Comparison of ENCODE assay signal across 14 cellular contexts in genomic region chr15:38941399-38941953, GRCh38.
DNase-seq lines count a peak whose midpoint lies in the region; ATAC-seq and TF ChIP-seq lines count a peak whose summit lies in the region.
"Had no signal": no experiment of that assay in that cellular context is flagged by ENCODE, and none has a peak within 500 bp of the region (broad histone marks: within the 10 kb centered on the region; RNA-seq: fewer than 3 reads in every experiment).

No MANE protein-coding gene starts in this region.

- peak overlapping the region in 1 of 2 experiments; percentile 75; a peak in 2 of 4 replicates for H3K27ac ChIP-seq in SK-N-SH (ENCODE audit: low read depth in 2 of 2, low read length in 1 of 2)
- H3K27ac ChIP-seq in smooth muscle cell (ENCODE audit: low read depth): no peak overlapping the region
- no peak overlapping the region for H3K27ac ChIP-seq in A673 (ENCODE audit: low read depth, low read length, poor library complexity, severe bottlenecking)

- intact Hi-C loops in A673 (cut with micrococcal nuclease; ENCODE audit: unreplicated experiment): no loop called here

- TF ChIP-seq EP300 in SK-N-SH (IDR thresholded peaks at IDR 0.05; ENCODE audit: borderline replicate concordance in 1 of 2, low read depth in 1 of 2, low read length in 1 of 2): peak; percentile 26 to 57; a peak in 2 of 4 replicates

- H3K27me3 ChIP-seq in SK-N-SH (ENCODE audit: insufficient read depth) (no peaks in the 10 kb centered on the region), smooth muscle cell (ENCODE audit: low read depth) (no peaks in the 10 kb centered on the region), A673 (replicated peaks; ENCODE audit: insufficient read depth, low read depth, low read length, poor library complexity) (no peaks in the 10 kb centered on the region)

- H3K4me2 ChIP-seq in SK-N-SH (no peak overlapping the region), smooth muscle cell (peak overlapping the region; percentile 11)

- H2AFZ ChIP-seq in SK-N-SH (ENCODE audit: low read depth): no peak overlapping the region
- H2AFZ ChIP-seq in smooth muscle cell (ENCODE audit: low read depth): no peak overlapping the region

- H3F3A ChIP-seq in SK-N-SH (replicated peaks; ENCODE audit: insufficient read depth) (no peaks in the 10 kb centered on the region), smooth muscle cell (ENCODE audit: low read depth) (no peaks in the 10 kb centered on the region)

- H3K4me1 ChIP-seq in SK-N-SH (ENCODE audit: control insufficient read depth in 1 of 2, insufficient read depth in 2 of 2, low read depth in 1 of 2, low read length in 1 of 2) (peaks cover 8 to 20% of the 10 kb centered on the region in 2 experiments; a peak in 3 of 4 replicates), smooth muscle cell (ENCODE audit: low read depth) (no peaks in the 10 kb centered on the region), A673 (ENCODE audit: insufficient read depth, low read length, poor library complexity, severe bottlenecking) (no peaks in the 10 kb centered on the region)

- POLR2A ChIA-PET in SK-N-SH (lab: Yijun Ruan, JAX): no interaction called here
- POLR2A ChIA-PET in A673 (lab: Charles Lee; ENCODE audit: low non-redundant PET): no interaction called here

- H3K79me2 ChIP-seq in SK-N-SH (ENCODE audit: insufficient read depth): no peaks in the 10 kb centered on the region
- H3K79me2 ChIP-seq in smooth muscle cell (ENCODE audit: low read depth): no peaks in the 10 kb centered on the region

- H3K9me2 ChIP-seq in SK-N-SH: no peaks in the 10 kb centered on the region

- H3K4me3 ChIP-seq in SK-N-SH (ENCODE audit: low read depth in 2 of 2, low read length in 1 of 2) (no peak overlapping the region), smooth muscle cell (no peak overlapping the region), A673 (ENCODE audit: low read depth, low read length, poor library complexity, severe bottlenecking) (no peak overlapping the region)

- DNase-seq in SHP77 (lab: John Stamatoyannopoulos, UW) (peak; percentile 3 to 44), SHP77 treated with DMSO at 0.1 percent for 48 hours (lab: John Stamatoyannopoulos, UW) (no peak), SK-N-SH (peak; percentile 41), glomerular visceral epithelial cell (ENCODE audit: extremely low spot score) (peak; percentile 77), smooth muscle cell (lab: John Stamatoyannopoulos, UW; ENCODE audit: unreplicated experiment) (no peak), A673 (ENCODE audit: low spot score) (no peak)
- no peak for DNase-seq in stimulated activated CD4-positive, alpha-beta T cell treated with anti-CD3 and anti-CD28 coated beads, Interleukin-2, amount 100 ng/mL, for 24 hours
- DNase-seq: activated CD4-positive, alpha-beta T cell treated with anti-CD3 and anti-CD28 coated beads for 48 hours; naive B cell; NCI-H1092 treated with DMSO at 0.1 percent for 48 hours; NCI-H774; stimulated activated CD4-positive, alpha-beta T cell treated with anti-CD3 and anti-CD28 coated beads, Interleukin-12 subunit alpha, Interleukin-12 subunit beta, amount 100 ng/mL, for 4 hours; SW 1271 had no signal

- no TSS peak for BruUV-seq in A673 (replicated peaks; lab: Mats Ljungman, UMichigan)

- H3K9ac ChIP-seq in SK-N-SH (no peak overlapping the region), smooth muscle cell (ENCODE audit: low read depth) (no peak overlapping the region)

- H4K20me1 ChIP-seq in SK-N-SH (ENCODE audit: insufficient read depth): no peaks in the 10 kb centered on the region
- H4K20me1 ChIP-seq in smooth muscle cell (ENCODE audit: low read depth): no peaks in the 10 kb centered on the region

- TF ChIP-seq CTCF in SK-N-SH (IDR thresholded peaks at IDR 0.05) (no peak), smooth muscle cell (IDR thresholded peaks at IDR 0.05; ENCODE audit: borderline replicate concordance, insufficient read depth, poor library complexity, severe bottlenecking) (no peak), A673 (conservative IDR thresholded peaks at IDR 0.05; ENCODE audit: low read depth, low read length) (no peak)

- H3K36me3 ChIP-seq in SK-N-SH (replicated peaks in 1 of 2; ENCODE audit: control insufficient read depth in 1 of 2, insufficient read depth in 2 of 2, low read length in 1 of 2): no peaks in the 10 kb centered on the region
- no peaks in the 10 kb centered on the region for H3K36me3 ChIP-seq in smooth muscle cell (ENCODE audit: low read depth)
- no peaks in the 10 kb centered on the region for H3K36me3 ChIP-seq in A673 (ENCODE audit: insufficient read depth, low read length, poor library complexity, severe bottlenecking)

- H3K9me3 ChIP-seq in SK-N-SH (no peaks in the 10 kb centered on the region), smooth muscle cell (replicated peaks; ENCODE audit: low read depth) (no peaks in the 10 kb centered on the region), A673 (ENCODE audit: low read depth, low read length, poor library complexity, severe bottlenecking) (no peaks in the 10 kb centered on the region)

- CTCF ChIA-PET in SK-N-SH (lab: Yijun Ruan, JAX): interaction anchor here (0.7 to 1.5 kb wide), 3 partner anchors 53 to 639 kb away, joined by 3 to 6 read pairs (median 3); partner anchors contain the start of gene THBS1
- CTCF ChIA-PET in A673 (lab: Charles Lee): no interaction called here

- WGBS in SK-N-SH (ENCODE audit: low lambda C conversion rate): 59% methylated on average over 5 of the region's 6 CpGs
- 28% methylated on average over 6 of the region's 6 CpGs for WGBS in smooth muscle cell (ENCODE audit: low lambda C conversion rate)

- TF ChIP-seq RAD21 in SK-N-SH (IDR thresholded peaks at IDR 0.05; ENCODE audit: low read length): peak; percentile 7; the same call in 1 of the 2 replicates

- no peak for ATAC-seq in GM21737 (IDR thresholded peaks at IDR 0.05; ENCODE audit: unreplicated experiment)

TF ChIP-seq in SK-N-SH, 30 proteins besides CTCF, POLR2A, EP300 and RAD21 (continues in another document):
- TF ChIP-seq NRF1 (IDR thresholded peaks at IDR 0.05; ENCODE audit: low read depth, low read length) (no peak), ELF1 (IDR thresholded peaks at IDR 0.05) (no peak), TCF12 (IDR thresholded peaks at IDR 0.05) (peak; percentile 57), RXRA (IDR thresholded peaks at IDR 0.05; ENCODE audit: borderline replicate concordance, low read depth) (no peak), FOSL2 (IDR thresholded peaks at IDR 0.05; ENCODE audit: borderline replicate concordance, low read depth) (peak; percentile 14; the same call in 1 of the 2 replicates), GABPA (IDR thresholded peaks at IDR 0.05; ENCODE audit: low read depth) (no peak), FOXM1 (IDR thresholded peaks at IDR 0.05; ENCODE audit: low read depth) (no peak), CHD2 (IDR thresholded peaks at IDR 0.05; ENCODE audit: low read length, partially characterized antibody) (no peak), NFIC (IDR thresholded peaks at IDR 0.05; ENCODE audit: borderline replicate concordance) (0 out of 2 replicates have a peak, but pooled peaks have one; percentile 14), EZH2phosphoT487 (IDR thresholded peaks at IDR 0.05; ENCODE audit: borderline replicate concordance, low read depth) (no peak), MXI1 (IDR thresholded peaks at IDR 0.05; ENCODE audit: low read depth, low read length) (peak; percentile 5; the same call in 1 of the 2 replicates), YY1 (IDR thresholded peaks at IDR 0.05; ENCODE audit: low read depth) (no peak)
- TF ChIP-seq, protein P1, sequence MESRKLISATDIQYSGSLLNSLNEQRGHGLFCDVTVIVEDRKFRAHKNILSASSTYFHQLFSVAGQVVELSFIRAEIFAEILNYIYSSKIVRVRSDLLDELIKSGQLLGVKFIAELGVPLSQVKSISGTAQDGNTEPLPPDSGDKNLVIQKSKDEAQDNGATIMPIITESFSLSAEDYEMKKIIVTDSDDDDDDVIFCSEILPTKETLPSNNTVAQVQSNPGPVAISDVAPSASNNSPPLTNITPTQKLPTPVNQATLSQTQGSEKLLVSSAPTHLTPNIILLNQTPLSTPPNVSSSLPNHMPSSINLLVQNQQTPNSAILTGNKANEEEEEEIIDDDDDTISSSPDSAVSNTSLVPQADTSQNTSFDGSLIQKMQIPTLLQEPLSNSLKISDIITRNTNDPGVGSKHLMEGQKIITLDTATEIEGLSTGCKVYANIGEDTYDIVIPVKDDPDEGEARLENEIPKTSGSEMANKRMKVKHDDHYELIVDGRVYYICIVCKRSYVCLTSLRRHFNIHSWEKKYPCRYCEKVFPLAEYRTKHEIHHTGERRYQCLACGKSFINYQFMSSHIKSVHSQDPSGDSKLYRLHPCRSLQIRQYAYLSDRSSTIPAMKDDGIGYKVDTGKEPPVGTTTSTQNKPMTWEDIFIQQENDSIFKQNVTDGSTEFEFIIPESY (IDR thresholded peaks at IDR 0.05; ENCODE audit: borderline replicate concordance, low read depth): no peak
- TF ChIP-seq, protein P2, sequence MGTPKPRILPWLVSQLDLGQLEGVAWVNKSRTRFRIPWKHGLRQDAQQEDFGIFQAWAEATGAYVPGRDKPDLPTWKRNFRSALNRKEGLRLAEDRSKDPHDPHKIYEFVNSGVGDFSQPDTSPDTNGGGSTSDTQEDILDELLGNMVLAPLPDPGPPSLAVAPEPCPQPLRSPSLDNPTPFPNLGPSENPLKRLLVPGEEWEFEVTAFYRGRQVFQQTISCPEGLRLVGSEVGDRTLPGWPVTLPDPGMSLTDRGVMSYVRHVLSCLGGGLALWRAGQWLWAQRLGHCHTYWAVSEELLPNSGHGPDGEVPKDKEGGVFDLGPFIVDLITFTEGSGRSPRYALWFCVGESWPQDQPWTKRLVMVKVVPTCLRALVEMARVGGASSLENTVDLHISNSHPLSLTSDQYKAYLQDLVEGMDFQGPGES (IDR thresholded peaks at IDR 0.05; ENCODE audit: low read depth, low read length): no peak

Comparison
In these comparisons a context has a peak if more than half of its experiments do, and no peak if none do; other contexts are left out.
1. DNase-seq: peak in SHP77 (2 of 2), SK-N-SH (single experiment) and glomerular visceral epithelial cell (single experiment); none in SHP77 treated with DMSO at 0.1 percent for 48 hours (single experiment), smooth muscle cell (single experiment), A673 (single experiment) and stimulated activated CD4-positive, alpha-beta T cell treated with anti-CD3 and anti-CD28 coated beads, Interleukin-2, amount 100 ng/mL, for 24 hours (0 of 2).